Comparison of ENCODE assay signal across 20 cellular contexts in genomic region chr6:43465978-43466377, GRCh38. TPM values are rescaled to one million over a fixed set of nuclear protein-coding genes. Genes with fewer than 3 reads are reported as not detected.
"Had no signal": no experiment of that assay in that cellular context is flagged by ENCODE, and none has a peak within 500 bp of the region (broad histone marks: within the 10 kb centered on the region; RNA-seq: fewer than 3 reads in every experiment).

No MANE protein-coding gene starts in this region.

- H3K4me2 ChIP-seq: smooth muscle cell had no signal

- DNase-seq: activated B cell treated with CpG ODN at 0.5 μM for 24 hours; activated CD4-positive, alpha-beta T cell treated with anti-CD3 and anti-CD28 coated beads, Interleukin-2, amount 50 U/mL, for 1 hour; activated naive CD4-positive, alpha-beta T cell treated with anti-CD3 and anti-CD28 coated beads, Interleukin-2, amount 10 ng/mL, durations not matched to agents 7 days and 5 days; activated T-cell treated with anti-CD3 and anti-CD28 coated beads for 4 hours; adrenal gland; dermis blood vessel endothelial cell; effector memory CD8-positive, alpha-beta T cell; heart right ventricle; lower lobe of right lung; right cardiac atrium; SW 1271; thyroid gland had no signal

- H3K4me1 ChIP-seq: adrenal gland, gastroesophageal sphincter, lower lobe of right lung, prostate gland, thyroid gland had no signal

- H3K27me3 ChIP-seq: thyroid gland had no signal

- FAIRE-seq: TTC549 had no signal

- H3K27ac ChIP-seq: adrenal gland, epithelial cell of prostate, gastroesophageal sphincter, heart right ventricle, lower lobe of right lung, prostate gland, thyroid gland had no signal

- H3K36me3 ChIP-seq: adrenal gland, gastroesophageal sphincter, heart right ventricle, lower lobe of right lung, prostate gland, thyroid gland had no signal

- H3K9me3 ChIP-seq: adrenal gland, gastroesophageal sphincter, heart right ventricle, lower lobe of right lung, prostate gland, thyroid gland had no signal

- ATAC-seq: effector memory CD8-positive, alpha-beta T cell; gastroesophageal sphincter; heart right ventricle; left colon; lower lobe of right lung; right cardiac atrium had no signal

- H3K4me3 ChIP-seq: adrenal gland, gastroesophageal sphincter, heart right ventricle, lower lobe of right lung, prostate gland, smooth muscle cell, thyroid gland had no signal

RNA-seq across cellular contexts. Expression of gene DLK2, which starts 10.6 kb away (rescaled TPM):
- total RNA-seq: osteoblast had no signal

RNA-seq across cellular contexts. Expression of gene LRRC73, which starts 44.2 kb away (rescaled TPM):
- total RNA-seq: urinary bladder had no signal
